11 cellular contexts compared by ENCODE assay signal in the genomic region with DNA sequence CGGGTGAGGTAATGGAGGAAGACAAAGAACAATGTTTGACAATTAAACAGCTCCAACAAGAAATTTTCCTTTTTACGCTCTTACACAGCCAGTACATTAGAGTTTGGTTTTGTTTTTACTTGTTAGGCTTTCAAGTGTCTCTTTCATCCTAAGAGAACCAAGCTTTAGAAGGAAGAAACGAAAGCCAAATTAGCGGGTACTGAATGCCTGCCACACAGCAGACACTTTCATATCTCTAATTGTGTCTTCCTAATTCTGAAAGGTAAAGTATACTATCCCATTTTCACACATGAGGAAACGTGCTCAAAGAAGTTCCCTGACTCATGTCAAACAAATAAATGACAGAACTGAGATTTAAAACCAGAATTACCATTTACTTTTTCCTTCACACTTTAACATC.
A peak's percentile ranks its signal among the peaks of the same experiment; 100 is the strongest.
DNase-seq lines count a peak whose midpoint lies in the region; ATAC-seq lines count a peak whose summit lies in the region.
"Had no signal": no experiment of that assay in that cellular context is flagged by ENCODE, and none has a peak within 500 bp of the region (broad histone marks: within the 10 kb centered on the region; RNA-seq: fewer than 3 reads in every experiment).

No MANE protein-coding gene starts in this region.

- H2BK12ac ChIP-seq in mesenchymal stem cell (ENCODE audit: low read length in 2 of 2), result no peak overlapping the region

- no peak overlapping the region for H2BK5ac ChIP-seq in mesenchymal stem cell (ENCODE audit: low read depth, low read length, poor library complexity, severe bottlenecking)

- no peaks in the 10 kb centered on the region for H3K27me3 ChIP-seq in mesenchymal stem cell (ENCODE audit: control insufficient read depth in 1 of 2, insufficient read depth in 1 of 2, low read length in 2 of 2)
- H3K27me3 ChIP-seq: left lung, thyroid gland had no signal

- H3K14ac ChIP-seq in mesenchymal stem cell (ENCODE audit: low read length in 2 of 2), result no peak overlapping the region

- H3K27ac ChIP-seq in epithelial cell of prostate (peak overlapping the region; percentile 28), mesenchymal stem cell (ENCODE audit: low read length, poor library complexity, severe bottlenecking) (no peak overlapping the region)
- H3K27ac ChIP-seq: left lung, thyroid gland had no signal

- H2BK120ac ChIP-seq in mesenchymal stem cell (ENCODE audit: low read depth, low read length), result no peak overlapping the region

- no peak overlapping the region for H2AFZ ChIP-seq in mesenchymal stem cell (ENCODE audit: low read depth, low read length)

- peaks cover 18% of the 10 kb centered on the region for H3K9me3 ChIP-seq in mesenchymal stem cell (ENCODE audit: control insufficient read depth, low read length)
- H3K9me3 ChIP-seq: thyroid gland had no signal

- 85% methylated on average over 3 of the region's 5 CpGs for WGBS in mesenchymal stem cell

- H3K36me3 ChIP-seq in mesenchymal stem cell (ENCODE audit: control insufficient read depth in 1 of 2, insufficient read depth in 2 of 2, low read depth in 1 of 2, low read length in 2 of 2), result peaks cover 3 to 68% of the 10 kb centered on the region in 2 experiments
- H3K36me3 ChIP-seq: thyroid gland had no signal

- H3K4me1 ChIP-seq in mesenchymal stem cell (ENCODE audit: control insufficient read depth, insufficient read depth, low read depth, low read length), result no peaks in the 10 kb centered on the region
- H3K4me1 ChIP-seq: thyroid gland had no signal

- H3K4ac ChIP-seq in mesenchymal stem cell (ENCODE audit: low read depth in 1 of 2, low read length in 2 of 2), result no peak overlapping the region

- H4K91ac ChIP-seq in mesenchymal stem cell (ENCODE audit: low read length), result no peak overlapping the region

- H4K8ac ChIP-seq in mesenchymal stem cell (ENCODE audit: low read length), result no peak overlapping the region

- ATAC-seq in GM18870 (IDR thresholded peaks at IDR 0.05; ENCODE audit: unreplicated experiment) (peak; percentile 94), GM21529 (IDR thresholded peaks at IDR 0.05; ENCODE audit: unreplicated experiment) (peak; percentile 98), HG03354 (IDR thresholded peaks at IDR 0.05; ENCODE audit: poor library complexity, severe bottlenecking, unreplicated experiment) (peak; percentile 78)
- ATAC-seq: left lung had no signal

- no peak for DNase-seq in epithelial cell of prostate (ENCODE audit: low read depth, low spot score)
- no peak for DNase-seq in DMS53 (lab: John Stamatoyannopoulos, UW)
- no peak for DNase-seq in D341Med (ENCODE audit: low spot score)
- no peak for DNase-seq in NAMALWA (ENCODE audit: low spot score)
- DNase-seq in mesenchymal stem cell, result no peak
- DNase-seq: left lung, thyroid gland had no signal

- H3K4me2 ChIP-seq in mesenchymal stem cell (ENCODE audit: low read length, poor library complexity, severe bottlenecking), result no peak overlapping the region

- H3K18ac ChIP-seq in mesenchymal stem cell (ENCODE audit: low read depth in 1 of 2, low read length in 2 of 2), result no peak overlapping the region

- H2AK5ac ChIP-seq in mesenchymal stem cell (ENCODE audit: low read length, severe bottlenecking), result no peak overlapping the region

- H3K9ac ChIP-seq in mesenchymal stem cell (ENCODE audit: low read length), result no peak overlapping the region

- H3K79me1 ChIP-seq in mesenchymal stem cell (replicated peaks; ENCODE audit: low read length, poor library complexity, severe bottlenecking), result no peaks in the 10 kb centered on the region

- H3K23ac ChIP-seq in mesenchymal stem cell (ENCODE audit: low read length in 2 of 2), result no peak overlapping the region

- no peak overlapping the region for H2BK15ac ChIP-seq in mesenchymal stem cell (ENCODE audit: low read depth, poor library complexity, severe bottlenecking)

- H3K4me3 ChIP-seq in mesenchymal stem cell (ENCODE audit: insufficient read depth in 1 of 2, low read depth in 1 of 2, low read length in 2 of 2), result no peak overlapping the region
- H3K4me3 ChIP-seq: left lung, skin epidermis, thyroid gland had no signal
